Comparison of ENCODE assay signal across 1 cellular context in genomic region chr14:52121441-52121840, GRCh38.
TF ChIP-seq lines count a peak whose summit lies in the region.

No MANE protein-coding gene starts in this region.

TF ChIP-seq in IMR-90, 13 proteins besides CTCF, POLR2A, EP300 and RAD21:
- TF ChIP-seq MAFK (IDR thresholded peaks at IDR 0.05; ENCODE audit: low read depth, low read length) (peak; percentile 81), CEBPB (IDR thresholded peaks at IDR 0.05; ENCODE audit: low read depth, low read length) (no peak), BHLHE40 (IDR thresholded peaks at IDR 0.05; ENCODE audit: low read depth, low read length) (no peak), SMC3 (IDR thresholded peaks at IDR 0.05; ENCODE audit: low read depth, low read length) (no peak), RFX5 (IDR thresholded peaks at IDR 0.05; ENCODE audit: low read depth, low read length) (no peak), MAZ (IDR thresholded peaks at IDR 0.05; ENCODE audit: borderline replicate concordance, low read depth, low read length) (no peak), USF2 (IDR thresholded peaks at IDR 0.05; ENCODE audit: low read depth, low read length) (no peak)
